In genomic region chr14:98368916-98369315, GRCh38 we compare ENCODE assay signal across 1 cellular context.
TF ChIP-seq lines count a peak whose summit lies in the region.

No MANE protein-coding gene starts in this region.

TF ChIP-seq in H1, 55 proteins besides CTCF, POLR2A, EP300 and RAD21:
- no peak for TF ChIP-seq KDM4A (IDR thresholded peaks at IDR 0.05; ENCODE audit: low read depth, low read length, severe bottlenecking)
- TF ChIP-seq CTBP2 (IDR thresholded peaks at IDR 0.05; ENCODE audit: borderline replicate concordance, insufficient read depth, insufficient read length, low read length) = no peak
- TF ChIP-seq POLR2AphosphoS5 (IDR thresholded peaks at IDR 0.05; ENCODE audit: low read depth, low read length) = no peak
